15 cellular contexts compared by ENCODE assay signal in the genomic region with DNA sequence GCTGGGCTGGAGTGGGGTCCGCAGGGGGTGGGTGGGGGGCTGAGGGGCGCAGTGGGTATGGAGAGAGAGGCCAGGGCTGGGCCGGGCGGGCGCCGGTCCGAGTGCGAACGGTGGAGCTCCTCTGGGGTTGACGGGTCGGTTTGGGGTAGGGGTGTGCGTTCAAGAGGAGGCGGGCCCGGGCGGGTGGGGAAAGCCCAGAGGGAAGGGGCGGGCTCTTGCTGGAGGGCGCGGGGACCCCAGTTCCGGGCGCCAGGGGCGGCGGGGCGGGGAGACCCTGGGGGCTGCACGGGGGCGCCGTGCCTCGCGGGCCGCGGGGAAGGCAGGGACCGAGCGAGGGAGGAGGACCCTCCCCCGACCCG. TPM values are rescaled to one million over a fixed set of nuclear protein-coding genes. Genes with fewer than 3 reads are reported as not detected.
A peak's percentile ranks its signal among the peaks of the same experiment; 100 is the strongest.
DNase-seq lines count a peak whose midpoint lies in the region; ATAC-seq, FAIRE-seq and TF ChIP-seq lines count a peak whose summit lies in the region.
"Had no signal": no experiment of that assay in that cellular context is flagged by ENCODE, and none has a peak within 500 bp of the region (broad histone marks: within the 10 kb centered on the region; RNA-seq: fewer than 3 reads in every experiment).

No MANE protein-coding gene starts in this region.

- H4K20me1 ChIP-seq in GM12878 (ENCODE audit: control insufficient read depth, insufficient read depth): peaks cover 4% of the 10 kb centered on the region; the same call in 1 of the 2 replicates

- peaks cover 30% of the 10 kb centered on the region for H3K27me3 ChIP-seq in A673 (replicated peaks; ENCODE audit: insufficient read depth, low read depth, low read length, poor library complexity)
- no peaks in the 10 kb centered on the region; a peak in 2 of 4 replicates for H3K27me3 ChIP-seq in GM12878 (replicated peaks in 1 of 2; ENCODE audit: control insufficient read depth in 2 of 2, insufficient read depth in 2 of 2, low read length in 1 of 2)

- no TSS peak for BruUV-seq in A673 (replicated peaks; lab: Mats Ljungman, UMichigan)
- no TSS peak for BruUV-seq in GM12878 (replicated peaks; lab: Mats Ljungman, UMichigan)

- H3K27ac ChIP-seq in A673 (ENCODE audit: low read depth, low read length, poor library complexity, severe bottlenecking) (no peak overlapping the region), GM12878 (ENCODE audit: control insufficient read depth, insufficient read depth) (no peak overlapping the region), mesodermal cell (ENCODE audit: low read depth, low read length, severe bottlenecking) (no peak overlapping the region)
- H3K27ac ChIP-seq: esophagus squamous epithelium had no signal

- intact Hi-C loops in A673 (cut with micrococcal nuclease; ENCODE audit: unreplicated experiment): no loop called here
- intact Hi-C loops in GM12878 (cut with micrococcal nuclease; ENCODE audit: unreplicated experiment): no loop called here

- H3K4me2 ChIP-seq in GM12878 (ENCODE audit: control insufficient read depth, insufficient read depth): no peak overlapping the region

- RAD21 ChIA-PET in GM12878 (lab: Charles Lee; ENCODE audit: unreplicated experiment): no interaction called here

- no peak for TF ChIP-seq POLR2A in GM12878 (IDR thresholded peaks at IDR 0.05; ENCODE audit: low read depth, low read length)

- ATAC-seq in GM12878: 0 out of 3 replicates have a peak, but pooled peaks have one; percentile 23
- ATAC-seq in GM18868 (IDR thresholded peaks at IDR 0.05; ENCODE audit: unreplicated experiment): no peak
- ATAC-seq in HG03175 (IDR thresholded peaks at IDR 0.05; ENCODE audit: unreplicated experiment): no peak

- H3K9ac ChIP-seq in ES-I3 (ENCODE audit: low read depth, low read length) (peak overlapping the region; percentile 38; the same call in 1 of the 2 replicates), GM12878 (ENCODE audit: control insufficient read depth, insufficient read depth, low read length) (no peak overlapping the region)

- TF ChIP-seq RAD21 in GM12878 (IDR thresholded peaks at IDR 0.05; ENCODE audit: insufficient read depth, low read depth, low read length): no peak

- no peaks in the 10 kb centered on the region for H3K36me3 ChIP-seq in A673 (ENCODE audit: insufficient read depth, low read length, poor library complexity, severe bottlenecking)
- H3K36me3 ChIP-seq in ES-I3 (ENCODE audit: insufficient read depth, low read length): no peaks in the 10 kb centered on the region
- H3K36me3 ChIP-seq in GM12878 (ENCODE audit: control insufficient read depth in 2 of 2, insufficient read depth in 2 of 2, low read length in 1 of 2): peaks cover 3 to 4% of the 10 kb centered on the region in 2 experiments
- H3K36me3 ChIP-seq in mesodermal cell (ENCODE audit: control insufficient read depth, insufficient read depth, low read length): peaks cover 3% of the 10 kb centered on the region

- WGBS in GM12878 (ENCODE audit: insufficient coverage, insufficient replicate concordance, low lambda C conversion rate, missing lambda C conversion rate): no CpG with 5 or more reads among the region's 34 CpGs
- 0 to 1% methylated on average over 10 to 28 of the region's 34 CpGs for WGBS in mesodermal cell (ENCODE audit: insufficient coverage in 2 of 2), 2 experiments

- H3K4me1 ChIP-seq in A673 (ENCODE audit: insufficient read depth, low read length, poor library complexity, severe bottlenecking) (peaks cover 12% of the 10 kb centered on the region), ES-I3 (ENCODE audit: insufficient read depth, low read length) (no peaks in the 10 kb centered on the region), GM12878 (ENCODE audit: control insufficient read depth, insufficient read depth, low read length) (no peaks in the 10 kb centered on the region), mesodermal cell (ENCODE audit: control insufficient read depth, insufficient read depth, low read length, poor library complexity, severe bottlenecking) (peaks cover 9% of the 10 kb centered on the region)

- no peak for DNase-seq in A673 (ENCODE audit: low spot score)
- no peak for DNase-seq in GM12878 (ENCODE audit: low read depth, low spot score)
- DNase-seq in SW 1271 (lab: John Stamatoyannopoulos, UW): no peak
- DNase-seq in NCI-H526 treated with DMSO at 0.1 percent for 48 hours (lab: John Stamatoyannopoulos, UW): no peak
- DNase-seq: activated effector memory CD4-positive, alpha-beta T cell treated with Interleukin-2 at 50 U/mL for 16 hours; central memory CD4-positive, alpha-beta T cell; esophagus squamous epithelium; NCI-H187 treated with DMSO at 0.1 percent for 48 hours; stimulated activated CD4-positive, alpha-beta T cell treated with anti-CD3 and anti-CD28 coated beads, Interleukin-1b, Interleukin-23, amount 100 ng/mL, for 48 hours had no signal

- SMC1A ChIA-PET in GM12878 (lab: Charles Lee; ENCODE audit: uncharacterized antibody, unreplicated experiment): no interaction called here

- POLR2A ChIA-PET in A673 (lab: Charles Lee; ENCODE audit: low non-redundant PET): interaction anchor here (0.6 kb wide), 1 partner anchor 16 kb away, joined by 7 read pairs; no protein-coding TSS in a partner anchor
- POLR2A ChIA-PET in GM12878 (lab: Charles Lee): no interaction called here

- no peak for TF ChIP-seq CTCF in A673 (conservative IDR thresholded peaks at IDR 0.05; ENCODE audit: low read depth, low read length)
- no peak for TF ChIP-seq CTCF in GM12878 (IDR thresholded peaks at IDR 0.05 in 2 of 3, conservative IDR thresholded peaks at IDR 0.05 in 1 of 3; ENCODE audit: control insufficient read depth in 2 of 3, extremely low read depth in 1 of 3, insufficient read depth in 1 of 3, low read depth in 3 of 3, low read length in 3 of 3)

- H3K9me3 ChIP-seq in A673 (ENCODE audit: low read depth, low read length, poor library complexity, severe bottlenecking): no peaks in the 10 kb centered on the region
- no peaks in the 10 kb centered on the region for H3K9me3 ChIP-seq in ES-I3 (ENCODE audit: control insufficient read depth, insufficient read depth, low read length)
- no peaks in the 10 kb centered on the region for H3K9me3 ChIP-seq in GM12878 (replicated peaks; ENCODE audit: control insufficient read depth, insufficient read depth, low read length)
- H3K9me3 ChIP-seq in mesodermal cell (ENCODE audit: control insufficient read depth, low read length): no peaks in the 10 kb centered on the region
- H3K9me3 ChIP-seq: esophagus squamous epithelium had no signal

- no peaks in the 10 kb centered on the region for H3K79me2 ChIP-seq in GM12878 (ENCODE audit: control insufficient read depth, insufficient read depth, low read length)

- CTCF ChIA-PET in A673 (lab: Charles Lee): interaction anchor here (0.9 kb wide), 1 partner anchor 366 kb away, joined by 6 read pairs; no protein-coding TSS in a partner anchor
- CTCF ChIA-PET in GM12878 (lab: Yijun Ruan, JAX): no interaction called here

- no peak for FAIRE-seq in GM12878 (lab: Jason Lieb, UNC)

- TF ChIP-seq EP300 in GM12878 (IDR thresholded peaks at IDR 0.05; ENCODE audit: borderline replicate concordance in 1 of 2, control insufficient read depth in 1 of 2, low read depth in 2 of 2, low read length in 2 of 2): no peak

- H2AFZ ChIP-seq in GM12878 (ENCODE audit: control insufficient read depth, low read depth, low read length): no peak overlapping the region

- in situ Hi-C loops in GM12878 (cut with MboI): no loop called here

- peak overlapping the region; percentile 46 for H3K4me3 ChIP-seq in A673 (ENCODE audit: low read depth, low read length, poor library complexity, severe bottlenecking)
- no peak overlapping the region for H3K4me3 ChIP-seq in GM12878
- H3K4me3 ChIP-seq in mesodermal cell (ENCODE audit: extremely low read depth, insufficient read depth, low read length, poor library complexity, severe bottlenecking): peak overlapping the region; percentile 22

RNA-seq across cellular contexts. Expression of gene SHISA7, which starts 8.0 kb away (rescaled TPM):
- total RNA-seq in A673 (2021) (0.21 and 0.26 TPM in 2 replicates), GM12878 (2014; rRNA removed) (not detected in 2 replicates), GM12878 (2014; rRNA removed; fragmentation: Illumina TruSeq; extraction: Trizol) (not detected in 2 replicates), GM12878 (2021) (not detected in 2 replicates)
- not detected in 2 replicates for total RNA-seq in GM12878 (2013; cell fraction: nucleolus; rRNA removed)
- 0.05 TPM for polyA plus RNA-seq in GM12878 (2011; ENCODE audit: low read depth)
- polyA plus RNA-seq in GM12878 (2011; rRNA removed) (not detected in 2 replicates), GM12878 (2014; fragmentation: Illumina TruSeq; extraction: Trizol) (0.03 TPM in 1 of 2 replicates, not detected in the other), GM12878 (2014; fragmentation: Nextera tagmentation; extraction: Ambion mirVana) (not detected), GM12878 (2014; rRNA removed) (not detected in 2 replicates), GM12878 (2016; fragmentation: Nextera tagmentation; extraction: Ambion mirVana) (not detected)
- not detected in 2 replicates for polyA plus RNA-seq in GM12878 (2011; cell fraction: cytosol; rRNA removed)
- polyA plus RNA-seq in GM12878 (2011; cell fraction: nucleus; rRNA removed): not detected in 2 replicates
- 0.05 and 0.06 TPM in 2 replicates for polyA plus RNA-seq in GM12878 (2012)
- not detected in 2 replicates for polyA minus RNA-seq in GM12878 (2011; rRNA and poly(A)+ RNA removed)
- not detected in 2 replicates for polyA minus RNA-seq in GM12878 (2011; cell fraction: cytosol; rRNA and poly(A)+ RNA removed)
- polyA minus RNA-seq in GM12878 (2011; cell fraction: nucleus; rRNA and poly(A)+ RNA removed): not detected in 2 replicates
- 0.29 TPM for polyA plus RNA-seq in mesodermal cell (2013, experiment 1 of 2)
- 0.15 TPM for polyA plus RNA-seq in mesodermal cell (2013, experiment 2 of 2)
- total RNA-seq: CD4-positive, CD25-positive, alpha-beta regulatory T cell; esophagus squamous epithelium had no signal
- polyA plus RNA-seq: CD4-positive, CD25-positive, alpha-beta regulatory T cell had no signal

RNA-seq across cellular contexts. Expression of gene ISOC2, which starts 10.3 kb away (rescaled TPM):
- total RNA-seq in A673 (2021) (33.2 and 40.6 TPM in 2 replicates), GM12878 (2014; rRNA removed) (214 and 238 TPM in 2 replicates), GM12878 (2014; rRNA removed; fragmentation: Illumina TruSeq; extraction: Trizol) (36.9 and 45.4 TPM in 2 replicates), GM12878 (2021) (87.7 and 94.2 TPM in 2 replicates)
- 14.8 and 15.0 TPM in 2 replicates for total RNA-seq in GM12878 (2013; cell fraction: nucleolus; rRNA removed)
- 14.7 TPM for polyA plus RNA-seq in GM12878 (2011; ENCODE audit: low read depth)
- polyA plus RNA-seq in GM12878 (2011; rRNA removed) (12.1 and 40.3 TPM in 2 replicates), GM12878 (2014; fragmentation: Illumina TruSeq; extraction: Trizol) (4.7 and 24.1 TPM in 2 replicates), GM12878 (2014; fragmentation: Nextera tagmentation; extraction: Ambion mirVana) (1 to 10 TPM in 1 of 2 experiments, under 1 TPM in 1; 0.72 to 3.0 TPM), GM12878 (2014; rRNA removed) (140 and 192 TPM in 2 replicates), GM12878 (2016; fragmentation: Nextera tagmentation; extraction: Ambion mirVana) (10 to 100 TPM; 68.5 to 77.9 TPM)
- polyA plus RNA-seq in GM12878 (2011; cell fraction: cytosol; rRNA removed): 75.5 and 131 TPM in 2 replicates
- 108 and 125 TPM in 2 replicates for polyA plus RNA-seq in GM12878 (2011; cell fraction: nucleus; rRNA removed)
- 44.3 and 46.1 TPM in 2 replicates for polyA plus RNA-seq in GM12878 (2012)
- 10.6 and 37.0 TPM in 2 replicates for polyA minus RNA-seq in GM12878 (2011; rRNA and poly(A)+ RNA removed)
- 17.6 and 19.5 TPM in 2 replicates for polyA minus RNA-seq in GM12878 (2011; cell fraction: cytosol; rRNA and poly(A)+ RNA removed)
- polyA minus RNA-seq in GM12878 (2011; cell fraction: nucleus; rRNA and poly(A)+ RNA removed): 16.2 and 25.3 TPM in 2 replicates
- polyA plus RNA-seq in mesodermal cell (2013, experiment 1 of 2): 39.8 TPM
- polyA plus RNA-seq in mesodermal cell (2013, experiment 2 of 2): 34.2 TPM

RNA-seq across cellular contexts. Expression of gene C19orf85, which starts 13.4 kb away (rescaled TPM):
- not detected in 2 replicates for total RNA-seq in A673 (2021)
- total RNA-seq in GM12878 (2013; cell fraction: nucleolus; rRNA removed): not detected in 2 replicates
- total RNA-seq in GM12878 (2014; rRNA removed): not detected in 2 replicates
- not detected in 2 replicates for total RNA-seq in GM12878 (2014; rRNA removed; fragmentation: Illumina TruSeq; extraction: Trizol)
- total RNA-seq in GM12878 (2021): not detected in 2 replicates
- polyA plus RNA-seq in GM12878 (2011; ENCODE audit: low read depth): not detected
- not detected in 2 replicates for polyA plus RNA-seq in GM12878 (2011; rRNA removed)
- polyA plus RNA-seq in GM12878 (2011; cell fraction: cytosol; rRNA removed): not detected in 2 replicates
- not detected in 2 replicates for polyA plus RNA-seq in GM12878 (2011; cell fraction: nucleus; rRNA removed)
- not detected in 2 replicates for polyA plus RNA-seq in GM12878 (2012)
- not detected in 2 replicates for polyA plus RNA-seq in GM12878 (2014; fragmentation: Illumina TruSeq; extraction: Trizol)
- polyA plus RNA-seq in GM12878 (2014; fragmentation: Nextera tagmentation; extraction: Ambion mirVana): not detected
- not detected in 2 replicates for polyA plus RNA-seq in GM12878 (2014; rRNA removed)
- not detected for polyA plus RNA-seq in GM12878 (2016; fragmentation: Nextera tagmentation; extraction: Ambion mirVana)
- polyA minus RNA-seq in GM12878 (2011; rRNA and poly(A)+ RNA removed): not detected in 2 replicates
- not detected in 2 replicates for polyA minus RNA-seq in GM12878 (2011; cell fraction: cytosol; rRNA and poly(A)+ RNA removed)
- not detected in 2 replicates for polyA minus RNA-seq in GM12878 (2011; cell fraction: nucleus; rRNA and poly(A)+ RNA removed)
- polyA plus RNA-seq in mesodermal cell (2013, experiment 1 of 2): not detected
- polyA plus RNA-seq in mesodermal cell (2013, experiment 2 of 2): not detected
- total RNA-seq: CD4-positive, CD25-positive, alpha-beta regulatory T cell; esophagus squamous epithelium; mesothelial cell of epicardium had no signal
- polyA plus RNA-seq: CD4-positive, CD25-positive, alpha-beta regulatory T cell had no signal

RNA-seq across cellular contexts. Expression of gene ZNF628, which starts 25.3 kb away (rescaled TPM):
- total RNA-seq in A673 (2021) (11.9 and 16.7 TPM in 2 replicates), GM12878 (2014; rRNA removed) (1.3 and 1.6 TPM in 2 replicates), GM12878 (2014; rRNA removed; fragmentation: Illumina TruSeq; extraction: Trizol) (0.18 and 0.31 TPM in 2 replicates), GM12878 (2021) (9.2 and 11.3 TPM in 2 replicates)
- 5.1 and 6.6 TPM in 2 replicates for total RNA-seq in GM12878 (2013; cell fraction: nucleolus; rRNA removed)
- polyA plus RNA-seq in GM12878 (2011; ENCODE audit: low read depth): 1.6 TPM
- polyA plus RNA-seq in GM12878 (2011; rRNA removed) (0.06 and 0.18 TPM in 2 replicates), GM12878 (2014; fragmentation: Illumina TruSeq; extraction: Trizol) (0.04 TPM in 1 of 2 replicates, not detected in the other), GM12878 (2014; fragmentation: Nextera tagmentation; extraction: Ambion mirVana) (under 1 TPM in 1 of 2 experiments, not detected in 1; 0.04 TPM), GM12878 (2014; rRNA removed) (2.4 and 3.9 TPM in 2 replicates), GM12878 (2016; fragmentation: Nextera tagmentation; extraction: Ambion mirVana) (1 to 10 TPM; 1.6 to 1.7 TPM)
- 0.16 and 0.87 TPM in 2 replicates for polyA plus RNA-seq in GM12878 (2011; cell fraction: cytosol; rRNA removed)
- 2.8 and 4.7 TPM in 2 replicates for polyA plus RNA-seq in GM12878 (2011; cell fraction: nucleus; rRNA removed)
- polyA plus RNA-seq in GM12878 (2012): 5.9 and 6.2 TPM in 2 replicates
- 0.29 and 0.77 TPM in 2 replicates for polyA minus RNA-seq in GM12878 (2011; rRNA and poly(A)+ RNA removed)
- 2.1 and 4.1 TPM in 2 replicates for polyA minus RNA-seq in GM12878 (2011; cell fraction: cytosol; rRNA and poly(A)+ RNA removed)
- polyA minus RNA-seq in GM12878 (2011; cell fraction: nucleus; rRNA and poly(A)+ RNA removed): 0.85 and 1.5 TPM in 2 replicates
- 7.1 TPM for polyA plus RNA-seq in mesodermal cell (2013, experiment 1 of 2)
- 7.0 TPM for polyA plus RNA-seq in mesodermal cell (2013, experiment 2 of 2)

RNA-seq across cellular contexts. Expression of gene NAT14, which starts 33.8 kb away (rescaled TPM):
- total RNA-seq in A673 (2021): 55.1 and 66.0 TPM in 2 replicates
- 6.6 and 9.7 TPM in 2 replicates for total RNA-seq in GM12878 (2013; cell fraction: nucleolus; rRNA removed)
- 9.1 and 14.0 TPM in 2 replicates for total RNA-seq in GM12878 (2014; rRNA removed)
- 6.8 TPM in 2 replicates for total RNA-seq in GM12878 (2014; rRNA removed; fragmentation: Illumina TruSeq; extraction: Trizol)
- total RNA-seq in GM12878 (2021): 20.4 and 23.6 TPM in 2 replicates
- 5.5 TPM for polyA plus RNA-seq in GM12878 (2011; ENCODE audit: low read depth)
- 6.4 and 12.3 TPM in 2 replicates for polyA plus RNA-seq in GM12878 (2011; rRNA removed)
- 18.2 and 20.5 TPM in 2 replicates for polyA plus RNA-seq in GM12878 (2011; cell fraction: cytosol; rRNA removed)
- polyA plus RNA-seq in GM12878 (2011; cell fraction: nucleus; rRNA removed): 56.0 and 56.6 TPM in 2 replicates
- polyA plus RNA-seq in GM12878 (2012): 14.0 and 17.1 TPM in 2 replicates
- 2.7 and 6.5 TPM in 2 replicates for polyA plus RNA-seq in GM12878 (2014; fragmentation: Illumina TruSeq; extraction: Trizol)
- 1 to 10 TPM in 1 of 2 experiments, under 1 TPM in 1; 0.87 to 4.7 TPM for polyA plus RNA-seq in GM12878 (2014; fragmentation: Nextera tagmentation; extraction: Ambion mirVana)
- 14.3 and 16.7 TPM in 2 replicates for polyA plus RNA-seq in GM12878 (2014; rRNA removed)
- polyA plus RNA-seq in GM12878 (2016; fragmentation: Nextera tagmentation; extraction: Ambion mirVana): 10 to 100 TPM in 1 of 2 experiments, 1 to 10 TPM in 1; 8.9 to 10.4 TPM
- 1.5 and 9.1 TPM in 2 replicates for polyA minus RNA-seq in GM12878 (2011; rRNA and poly(A)+ RNA removed)
- polyA minus RNA-seq in GM12878 (2011; cell fraction: cytosol; rRNA and poly(A)+ RNA removed): 2.1 and 2.9 TPM in 2 replicates
- 7.4 and 9.6 TPM in 2 replicates for polyA minus RNA-seq in GM12878 (2011; cell fraction: nucleus; rRNA and poly(A)+ RNA removed)
- polyA plus RNA-seq in mesodermal cell (2013, experiment 1 of 2): 52.4 TPM
- 50.0 TPM for polyA plus RNA-seq in mesodermal cell (2013, experiment 2 of 2)
